1 cellular context compared by ENCODE assay signal in the genomic region with DNA sequence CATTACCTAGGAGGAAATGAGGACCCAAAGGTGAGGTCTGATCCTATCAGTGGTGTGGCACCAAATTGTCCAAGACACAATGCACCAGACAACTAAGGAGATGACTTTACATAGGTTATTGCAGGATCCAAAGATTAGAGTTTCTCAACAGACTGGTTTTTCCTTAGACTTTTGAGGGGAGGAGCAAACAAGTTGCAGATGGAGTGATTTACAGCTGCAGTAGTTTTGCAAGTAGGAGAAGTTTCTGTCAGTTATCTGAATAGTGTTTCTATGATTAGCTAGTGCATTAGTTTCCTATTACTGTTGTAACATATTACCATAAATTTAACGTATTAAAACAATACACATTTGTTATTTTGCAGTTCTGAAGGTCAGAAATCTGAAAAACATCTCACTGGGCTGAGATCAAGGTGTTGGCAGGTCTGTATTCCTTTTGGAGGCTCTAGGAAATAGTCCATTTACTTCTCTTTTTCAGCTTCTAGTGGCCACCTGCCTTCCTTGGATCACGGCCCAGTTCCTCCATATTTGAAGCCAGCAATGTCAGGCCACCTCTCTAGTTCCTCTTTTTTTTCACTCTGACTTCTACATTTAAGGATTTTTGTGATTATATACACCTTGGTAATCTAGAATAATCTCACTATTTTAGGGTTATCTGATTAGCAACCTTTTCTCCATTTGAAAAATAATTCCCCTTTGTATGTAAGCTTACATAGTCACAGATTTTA.
TF ChIP-seq lines count a peak whose summit lies in the region.

No MANE protein-coding gene starts in this region.

TF ChIP-seq in K562, 482 proteins besides CTCF, POLR2A, EP300 and RAD21 (continued from another document):
- TF ChIP-seq, protein P1, sequence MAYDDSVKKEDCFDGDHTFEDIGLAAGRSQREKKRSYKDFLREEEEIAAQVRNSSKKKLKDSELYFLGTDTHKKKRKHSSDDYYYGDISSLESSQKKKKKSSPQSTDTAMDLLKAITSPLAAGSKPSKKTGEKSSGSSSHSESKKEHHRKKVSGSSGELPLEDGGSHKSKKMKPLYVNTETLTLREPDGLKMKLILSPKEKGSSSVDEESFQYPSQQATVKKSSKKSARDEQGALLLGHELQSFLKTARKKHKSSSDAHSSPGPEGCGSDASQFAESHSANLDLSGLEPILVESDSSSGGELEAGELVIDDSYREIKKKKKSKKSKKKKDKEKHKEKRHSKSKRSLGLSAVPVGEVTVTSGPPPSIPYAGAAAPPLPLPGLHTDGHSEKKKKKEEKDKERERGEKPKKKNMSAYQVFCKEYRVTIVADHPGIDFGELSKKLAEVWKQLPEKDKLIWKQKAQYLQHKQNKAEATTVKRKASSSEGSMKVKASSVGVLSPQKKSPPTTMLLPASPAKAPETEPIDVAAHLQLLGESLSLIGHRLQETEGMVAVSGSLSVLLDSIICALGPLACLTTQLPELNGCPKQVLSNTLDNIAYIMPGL (CRISPR knock-in tag; IDR thresholded peaks at IDR 0.05), result no peak
- TF ChIP-seq KAT8 (IDR thresholded peaks at IDR 0.05; ENCODE audit: low read depth) (no peak), NONO (IDR thresholded peaks at IDR 0.05; ENCODE audit: low read depth in 2 of 2, low read length in 1 of 2) (no peak), U2AF1 (optimal IDR thresholded peaks at IDR 0.05; ENCODE audit: low read depth, low read length) (no peak), TEAD4 (IDR thresholded peaks at IDR 0.05; ENCODE audit: low read length) (peak; percentile 48; the same call in 1 of the 2 replicates), TEAD4 (CRISPR knock-in tag; IDR thresholded peaks at IDR 0.05; ENCODE audit: borderline replicate concordance) (no peak), CCNT2 (IDR thresholded peaks at IDR 0.05; ENCODE audit: borderline replicate concordance, extremely low read depth, insufficient read length, low read depth, low read length) (peak; percentile 23), ZNF589 (CRISPR knock-in tag; IDR thresholded peaks at IDR 0.05; ENCODE audit: low read depth) (peak; percentile 65; the same call in 1 of the 2 replicates), NFIC (IDR thresholded peaks at IDR 0.05) (peak; percentile 78), CEBPB (tag; IDR thresholded peaks at IDR 0.05) (peak; percentile 84), FOXM1 (IDR thresholded peaks at IDR 0.05; ENCODE audit: low read depth) (no peak), FOXM1 (CRISPR knock-in tag; IDR thresholded peaks at IDR 0.05; ENCODE audit: low read depth) (no peak), ZNF282 (CRISPR knock-in tag; IDR thresholded peaks at IDR 0.05) (no peak), CEBPG (CRISPR knock-in tag; IDR thresholded peaks at IDR 0.05) (no peak), CEBPG (tag; conservative IDR thresholded peaks at IDR 0.05 in 1 of 2, IDR thresholded peaks at IDR 0.05 in 1 of 2) (peak in 1 of 2 experiments; percentile 52; a peak in 1 of 4 replicates), HMG20B (CRISPR knock-in tag; IDR thresholded peaks at IDR 0.05) (no peak), ATF1 (CRISPR knock-in tag; IDR thresholded peaks at IDR 0.05) (no peak), ATF1 (tag; IDR thresholded peaks at IDR 0.05) (peak; percentile 19; the same call in 1 of the 2 replicates), SMARCE1 (IDR thresholded peaks at IDR 0.05) (peak; percentile 69; the same call in 1 of the 2 replicates), SMARCA4 (IDR thresholded peaks at IDR 0.05) (peak; percentile 56; the same call in 1 of the 2 replicates), BHLHE40 (IDR thresholded peaks at IDR 0.05; ENCODE audit: low read length) (no peak), DPF2 (IDR thresholded peaks at IDR 0.05) (peak; percentile 19; the same call in 1 of the 2 replicates), NR2C1 (IDR thresholded peaks at IDR 0.05) (no peak; the same call in 1 of the 2 replicates), NR2C1 (tag; IDR thresholded peaks at IDR 0.05) (no peak), BRD4 (IDR thresholded peaks at IDR 0.05) (peak; percentile 44; the same call in 1 of the 2 replicates)
- TF ChIP-seq, protein P2, sequence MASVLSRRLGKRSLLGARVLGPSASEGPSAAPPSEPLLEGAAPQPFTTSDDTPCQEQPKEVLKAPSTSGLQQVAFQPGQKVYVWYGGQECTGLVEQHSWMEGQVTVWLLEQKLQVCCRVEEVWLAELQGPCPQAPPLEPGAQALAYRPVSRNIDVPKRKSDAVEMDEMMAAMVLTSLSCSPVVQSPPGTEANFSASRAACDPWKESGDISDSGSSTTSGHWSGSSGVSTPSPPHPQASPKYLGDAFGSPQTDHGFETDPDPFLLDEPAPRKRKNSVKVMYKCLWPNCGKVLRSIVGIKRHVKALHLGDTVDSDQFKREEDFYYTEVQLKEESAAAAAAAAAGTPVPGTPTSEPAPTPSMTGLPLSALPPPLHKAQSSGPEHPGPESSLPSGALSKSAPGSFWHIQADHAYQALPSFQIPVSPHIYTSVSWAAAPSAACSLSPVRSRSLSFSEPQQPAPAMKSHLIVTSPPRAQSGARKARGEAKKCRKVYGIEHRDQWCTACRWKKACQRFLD (CRISPR knock-in tag; IDR thresholded peaks at IDR 0.05), result peak; percentile 34; the same call in 1 of the 2 replicates
- TF ChIP-seq, protein P3, sequence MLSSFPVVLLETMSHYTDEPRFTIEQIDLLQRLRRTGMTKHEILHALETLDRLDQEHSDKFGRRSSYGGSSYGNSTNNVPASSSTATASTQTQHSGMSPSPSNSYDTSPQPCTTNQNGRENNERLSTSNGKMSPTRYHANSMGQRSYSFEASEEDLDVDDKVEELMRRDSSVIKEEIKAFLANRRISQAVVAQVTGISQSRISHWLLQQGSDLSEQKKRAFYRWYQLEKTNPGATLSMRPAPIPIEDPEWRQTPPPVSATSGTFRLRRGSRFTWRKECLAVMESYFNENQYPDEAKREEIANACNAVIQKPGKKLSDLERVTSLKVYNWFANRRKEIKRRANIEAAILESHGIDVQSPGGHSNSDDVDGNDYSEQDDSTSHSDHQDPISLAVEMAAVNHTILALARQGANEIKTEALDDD (IDR thresholded peaks at IDR 0.05), result peak; percentile 21; the same call in 1 of the 2 replicates
